Comparison of ENCODE assay signal across 19 cellular contexts in genomic region chr2:111251711-111252110, GRCh38.
"Had no signal": no experiment of that assay in that cellular context is flagged by ENCODE, and none has a peak within 500 bp of the region (broad histone marks: within the 10 kb centered on the region; RNA-seq: fewer than 3 reads in every experiment).

No MANE protein-coding gene starts in this region.

- ATAC-seq: gastroesophageal sphincter, left lobe of liver had no signal

- DNase-seq: activated CD8-positive, alpha-beta memory T cell treated with anti-CD3 and anti-CD28 coated beads for 24 hours; activated gamma-delta T cell; activated T-cell treated with anti-CD3 and anti-CD28 coated beads for 4 hours; anterior cingulate cortex; brain microvascular endothelial cell; cerebellar nuclear complex; effector CD8-positive, alpha-beta T cell; nucleus accumbens; posterior cingulate gyrus; small intestine; stimulated activated CD4-positive, alpha-beta T cell treated with anti-CD3 and anti-CD28 coated beads, Interleukin-4, amount 100 ng/mL, for 24 hours; stomach; T1000; testis; upper lobe of left lung had no signal

- H3K27ac Mint-ChIP-seq: activated naive CD8-positive, alpha-beta T cell had no signal

- H3K27me3 Mint-ChIP-seq: activated naive CD8-positive, alpha-beta T cell had no signal

- H3K4me3 Mint-ChIP-seq: activated naive CD8-positive, alpha-beta T cell; nephron had no signal

- H3K36me3 Mint-ChIP-seq: activated naive CD8-positive, alpha-beta T cell had no signal
